ENCODE assay signal across 8 cellular contexts in genomic region chr7:77727936-77728701, GRCh38. TPM values are rescaled to one million over a fixed set of nuclear protein-coding genes. Genes with fewer than 3 reads are reported as not detected.
DNase-seq lines count a peak whose midpoint lies in the region; ATAC-seq and TF ChIP-seq lines count a peak whose summit lies in the region.

No MANE protein-coding gene starts in this region.

- peak overlapping the region; percentile 1 to 69 (median 22) for H3K27ac ChIP-seq in gastroesophageal sphincter
- H3K27ac ChIP-seq in sigmoid colon, result peak overlapping the region; percentile 39 to 78 (median 61)
- peak overlapping the region in 1 of 4 donors; percentile 22 for H3K27ac ChIP-seq in tibial nerve

- ATAC-seq in SK-N-SH treated with all-trans-retinoic acid at 6 μM for 48 hours (peak; percentile 78), gastroesophageal sphincter (no peak), GM18517 (IDR thresholded peaks at IDR 0.05; ENCODE audit: unreplicated experiment) (no peak)

- TF ChIP-seq EP300 in gastroesophageal sphincter (IDR thresholded peaks at IDR 0.05) (no peak), sigmoid colon (IDR thresholded peaks at IDR 0.05) (no peak), tibial nerve (IDR thresholded peaks at IDR 0.05) (no peak)

- WGBS in gastroesophageal sphincter (ENCODE audit: low coverage in 1 of 2), 2 donors, result 8 to 17% methylated on average over 7 to 8 of the region's 8 CpGs
- 43 to 50% methylated on average over 8 of the region's 8 CpGs for WGBS in sigmoid colon, 2 donors
- WGBS in tibial nerve, 2 donors, result 40 to 46% methylated on average over 8 of the region's 8 CpGs

- peak overlapping the region in 1 of 2 donors; percentile 8 for H3K4me3 ChIP-seq in gastroesophageal sphincter
- H3K4me3 ChIP-seq in sigmoid colon, result peak overlapping the region in 2 of 4 donors; percentile 12 to 22
- no peak overlapping the region for H3K4me3 ChIP-seq in tibial nerve

- DNase-seq in AG08395 (ENCODE audit: low spot score) (peak; percentile 38), HUDEP-2 (lab: John Stamatoyannopoulos, UW; ENCODE audit: unreplicated experiment in 76 of 76) (peak in 71 of 76 experiments; percentile 11 to 85 (median 57)), sigmoid colon (no peak), tibial nerve (ENCODE audit: low spot score in 2 of 2) (no peak), GM13977 (ENCODE audit: low spot score) (no peak)

- in situ Hi-C loops in GM13977 (cut with MboI; ENCODE audit: low pct_unique_long_range_greater_than_20kb, low sequenced_read_pairs, unreplicated experiment), result no loop called here

- no peaks in the 10 kb centered on the region for H3K27me3 ChIP-seq in gastroesophageal sphincter
- H3K27me3 ChIP-seq in sigmoid colon, result no peaks in the 10 kb centered on the region
- no peaks in the 10 kb centered on the region for H3K27me3 ChIP-seq in tibial nerve

- H3K36me3 ChIP-seq in gastroesophageal sphincter (no peaks in the 10 kb centered on the region), sigmoid colon (no peaks in the 10 kb centered on the region), tibial nerve (no peaks in the 10 kb centered on the region)

- no peak for TF ChIP-seq POLR2A in gastroesophageal sphincter (IDR thresholded peaks at IDR 0.05)
- TF ChIP-seq POLR2A in sigmoid colon (IDR thresholded peaks at IDR 0.05), result no peak
- no peak for TF ChIP-seq POLR2A in tibial nerve (IDR thresholded peaks at IDR 0.05)

- TF ChIP-seq CTCF in gastroesophageal sphincter (IDR thresholded peaks at IDR 0.05) (no peak), sigmoid colon (IDR thresholded peaks at IDR 0.05) (no peak), tibial nerve (IDR thresholded peaks at IDR 0.05) (no peak), GM13977 (IDR thresholded peaks at IDR 0.05; ENCODE audit: extremely low read depth, insufficient read depth, missing control alignments) (no peak)

- H3K9me3 ChIP-seq in gastroesophageal sphincter (no peaks in the 10 kb centered on the region), sigmoid colon (no peaks in the 10 kb centered on the region), tibial nerve (no peaks in the 10 kb centered on the region)

- intact Hi-C loops in sigmoid colon (cut with DNase I), result no loop called here

- H3K4me1 ChIP-seq in gastroesophageal sphincter (peaks cover 6 to 62% (median 11%) of the 10 kb centered on the region in 3 donors), sigmoid colon (peaks cover 0 to 46% (median 45%) of the 10 kb centered on the region in 4 donors), tibial nerve (peaks cover 0 to 32% (median 4%) of the 10 kb centered on the region in 4 donors)

TF ChIP-seq in SK-N-SH treated with all-trans-retinoic acid at 6 μM for 48 hours, 23 proteins besides CTCF, POLR2A, EP300 and RAD21:
- TF ChIP-seq BACH2 (CRISPR knock-in tag; IDR thresholded peaks at IDR 0.05; ENCODE audit: borderline replicate concordance) (no peak), ZNF70 (CRISPR knock-in tag; IDR thresholded peaks at IDR 0.05) (peak; percentile 40; the same call in 1 of the 2 replicates), TOX (CRISPR knock-in tag; IDR thresholded peaks at IDR 0.05; ENCODE audit: borderline replicate concordance) (no peak), ZNF8 (CRISPR knock-in tag; IDR thresholded peaks at IDR 0.05) (no peak)

RNA-seq across cellular contexts. Expression of gene RSBN1L, which starts 31.9 kb away (rescaled TPM):
- total RNA-seq in gastroesophageal sphincter (10 to 100 TPM; 18.7 to 40.8 (median 25.9) TPM), sigmoid colon (10 to 100 TPM; 29.3 to 50.4 (median 40.7) TPM), tibial nerve (10 to 100 TPM; 15.6 to 33.9 (median 29.1) TPM)
- 10 to 100 TPM in 1 of 3 donors, 1 to 10 TPM in 2; 6.0 to 11.0 (median 7.9) TPM for polyA plus RNA-seq in sigmoid colon

Comparison
In these comparisons a context has a peak if more than half of its experiments do, and no peak if none do; other contexts are left out.
1. DNase-seq: peak in AG08395 (single experiment) and HUDEP-2 (71 of 76); none in sigmoid colon (single experiment), tibial nerve (0 of 2) and GM13977 (single experiment).